Comparison of ENCODE assay signal across 20 cellular contexts in the genomic region with DNA sequence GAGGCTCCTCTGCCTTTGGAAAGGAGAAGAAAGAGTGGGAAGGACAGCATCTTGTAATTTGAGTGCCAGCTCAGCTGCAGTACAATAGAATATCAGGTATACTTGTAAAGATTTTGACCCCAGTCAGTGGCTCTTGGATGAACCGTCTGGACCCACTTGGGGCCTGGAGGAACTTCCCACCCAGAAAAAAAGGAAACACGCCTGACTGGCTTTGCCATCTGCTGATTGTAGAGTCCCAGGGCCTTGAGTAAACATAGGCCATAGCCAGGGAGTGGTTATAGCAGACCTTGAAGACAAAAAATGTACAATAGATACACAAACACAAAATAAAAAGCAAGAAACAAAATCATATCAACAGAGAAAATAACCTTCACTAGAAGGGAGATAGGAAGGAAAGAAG.
"Had no signal": no experiment of that assay in that cellular context is flagged by ENCODE, and none has a peak within 500 bp of the region (broad histone marks: within the 10 kb centered on the region; RNA-seq: fewer than 3 reads in every experiment).

No MANE protein-coding gene starts in this region.

- H3K36me3 ChIP-seq: SJSA1 had no signal

- H3K27ac ChIP-seq: HL-60, KMS-11, SJSA1, SK-N-MC had no signal

- H3K4me3 ChIP-seq: K562, SJSA1, SK-N-MC had no signal

- H3K27me3 ChIP-seq: SJSA1 had no signal

- DNase-seq: Kasumi-1, MM.1S, NCI-H1092 treated with DMSO at 0.1 percent for 48 hours, NCI-H1436, NCI-H187, NCI-H2081, NCI-H2107, NCI-H226, NCI-H446, NCI-H510A treated with DMSO at 0.1 percent for 48 hours, NCI-H526, NCI-H748 treated with DMSO at 0.1 percent for 48 hours, Right ventricle myocardium superior, RPMI8226, SIG-M5 had no signal

- H3K9me3 ChIP-seq: SJSA1 had no signal

- H3K4me1 ChIP-seq: SJSA1 had no signal

- ATAC-seq: K562 had no signal
